Comparison of ENCODE assay signal across 14 cellular contexts in genomic region chr6:8182209-8182845, GRCh38.
DNase-seq lines count a peak whose midpoint lies in the region; ATAC-seq and TF ChIP-seq lines count a peak whose summit lies in the region.
"Had no signal": no experiment of that assay in that cellular context is flagged by ENCODE, and none has a peak within 500 bp of the region (broad histone marks: within the 10 kb centered on the region; RNA-seq: fewer than 3 reads in every experiment).

No MANE protein-coding gene starts in this region.

- POLR2A ChIA-PET in AG04450 (lab: Yijun Ruan, JAX), result no interaction called here

- peak overlapping the region; percentile 84 for H2AFZ ChIP-seq in GM23248
- no peak overlapping the region for H2AFZ ChIP-seq in H9 (ENCODE audit: low read length)

- H3T11ph ChIP-seq in H9 (ENCODE audit: low read length), result no peak overlapping the region

- H3K9me3 Mint-ChIP-seq in H9, result peaks cover 0 to 6% of the 10 kb centered on the region in 2 experiments; a peak in 2 of 5 replicates
- H3K9me3 Mint-ChIP-seq in activated T-helper 1 cell treated with anti-CD3 and anti-CD28 coated beads, Interleukin-12 subunit alpha, Interleukin-12 subunit beta, Interleukin-2, Interleukin-4 antibody, amounts not matched to agents 30 ng/mL and 10 ng/mL and 1 ng/mL, durations not matched to agents 14 hours and 24 hours and 36 hours, result no peaks in the 10 kb centered on the region
- H3K9me3 Mint-ChIP-seq: activated naive CD8-positive, alpha-beta T cell treated with anti-CD3 and anti-CD28 coated beads for 36 hours had no signal

- H4K20me1 ChIP-seq in GM23248 (ENCODE audit: insufficient read depth) (no peaks in the 10 kb centered on the region), H9 (ENCODE audit: control insufficient read depth, insufficient read depth, insufficient read length) (no peaks in the 10 kb centered on the region)

- peak overlapping the region in 1 of 3 experiments; percentile 51; a peak in 2 of 7 replicates for H3K27ac Mint-ChIP-seq in H9
- H3K27ac Mint-ChIP-seq in activated T-helper 1 cell treated with anti-CD3 and anti-CD28 coated beads, Interleukin-12 subunit alpha, Interleukin-12 subunit beta, Interleukin-2, Interleukin-4 antibody, amounts not matched to agents 30 ng/mL and 10 ng/mL and 1 ng/mL, durations not matched to agents 14 hours and 24 hours and 36 hours, result no peak overlapping the region
- H3K27ac Mint-ChIP-seq: activated naive CD8-positive, alpha-beta T cell treated with anti-CD3 and anti-CD28 coated beads for 36 hours; WTC11 had no signal

- H3K9ac ChIP-seq in GM23248, result peak overlapping the region; percentile 41
- peak overlapping the region; percentile 19 for H3K9ac ChIP-seq in adipocyte (ENCODE audit: low read length)
- no peak overlapping the region for H3K9ac ChIP-seq in H9 (ENCODE audit: extremely low read depth, insufficient read length, low read length)

- H3K36me3 ChIP-seq in GM23248 (ENCODE audit: low read depth) (no peaks in the 10 kb centered on the region), adipocyte (ENCODE audit: control insufficient read depth, insufficient read depth, low read length, severe bottlenecking) (no peaks in the 10 kb centered on the region)

- H3K4me3 ChIP-seq in AG04450 (ENCODE audit: low read depth, low read length) (no peak overlapping the region), GM23248 (peak overlapping the region; percentile 44), adipocyte (ENCODE audit: low read length) (peak overlapping the region; percentile 68)

- no peak overlapping the region for H4K5ac ChIP-seq in H9 (ENCODE audit: insufficient read length, low read depth, low read length)

- H2BK12ac ChIP-seq in H9 (ENCODE audit: insufficient read length, low read depth, low read length), result no peak overlapping the region

- DNase-seq in AG04450 (ENCODE audit: low read depth, low spot score), result no peak
- peak; percentile 75 for DNase-seq in GM23248
- peak; percentile 39 for DNase-seq in adipocyte (ENCODE audit: low read depth)
- peak; percentile 21 for DNase-seq in left kidney (ENCODE audit: low read depth, low spot score)
- no peak for DNase-seq in H9
- DNase-seq in DMS153 (lab: John Stamatoyannopoulos, UW), result no peak
- no peak for DNase-seq in activated T-helper 1 cell treated with anti-CD3 and anti-CD28 coated beads, Interleukin-12 subunit alpha, Interleukin-12 subunit beta, Interleukin-2, Interleukin-4 antibody, amounts not matched to agents 30 ng/mL and 10 ng/mL and 1 ng/mL, durations not matched to agents 14 hours and 24 hours and 36 hours (ENCODE audit: low spot score)
- DNase-seq: activated CD8-positive, alpha-beta memory T cell treated with anti-CD3 and anti-CD28 coated beads, Interleukin-2, amount 50 U/mL, for 48 hours; activated naive CD8-positive, alpha-beta T cell treated with anti-CD3 and anti-CD28 coated beads for 36 hours; cortex of kidney; Karpas-422; left cardiac atrium had no signal

- H4K8ac ChIP-seq in H9 (replicated peaks; ENCODE audit: insufficient read length, low read depth, low read length), result no peak overlapping the region

- H3K56ac ChIP-seq in H9 (ENCODE audit: insufficient read length, low read depth, low read length), result no peak overlapping the region

- H3K9me3 ChIP-seq in AG04450 (ENCODE audit: control insufficient read depth, insufficient read depth, low read length) (no peaks in the 10 kb centered on the region), GM23248 (ENCODE audit: low read depth) (no peaks in the 10 kb centered on the region), adipocyte (ENCODE audit: control insufficient read depth, low read length) (no peaks in the 10 kb centered on the region), H9 (ENCODE audit: control insufficient read depth, low read depth, low read length) (no peaks in the 10 kb centered on the region)

- H3K23ac ChIP-seq in H9 (ENCODE audit: insufficient read length, low read depth, low read length), result no peak overlapping the region

- H3K23me2 ChIP-seq in H9 (ENCODE audit: insufficient read length, low read depth, low read length, poor library complexity, severe bottlenecking), result no peaks in the 10 kb centered on the region

- H3K4ac ChIP-seq in H9 (ENCODE audit: low read depth, low read length), result no peak overlapping the region

- no peak overlapping the region for H3K18ac ChIP-seq in H9 (ENCODE audit: insufficient read length, low read depth, low read length)

- H3K27me3 ChIP-seq in AG04450 (ENCODE audit: control insufficient read depth, insufficient read depth, low read length) (no peaks in the 10 kb centered on the region), GM23248 (replicated peaks; ENCODE audit: insufficient read depth) (no peaks in the 10 kb centered on the region), adipocyte (replicated peaks; ENCODE audit: control insufficient read depth, insufficient read depth, low read length) (no peaks in the 10 kb centered on the region), H9 (ENCODE audit: insufficient read depth, low read length) (no peaks in the 10 kb centered on the region)

- no peaks in the 10 kb centered on the region; the same call in 1 of the 2 replicates for H3K27me3 Mint-ChIP-seq in H9 (ENCODE audit: low read depth)
- peaks cover 2% of the 10 kb centered on the region for H3K27me3 Mint-ChIP-seq in activated T-helper 1 cell treated with anti-CD3 and anti-CD28 coated beads, Interleukin-12 subunit alpha, Interleukin-12 subunit beta, Interleukin-2, Interleukin-4 antibody, amounts not matched to agents 30 ng/mL and 10 ng/mL and 1 ng/mL, durations not matched to agents 14 hours and 24 hours and 36 hours (ENCODE audit: insufficient read depth)

- H3K27ac ChIP-seq in AG04450 (ENCODE audit: low read depth, low read length), result peak overlapping the region; percentile 3
- H3K27ac ChIP-seq in GM23248, result peak overlapping the region; percentile 58
- no peak overlapping the region for H3K27ac ChIP-seq in H9 (ENCODE audit: insufficient read length, low read depth, low read length)

- no peaks in the 10 kb centered on the region for H3K9me2 ChIP-seq in GM23248 (ENCODE audit: insufficient read depth)

- H3K4me1 Mint-ChIP-seq in H9, result peaks cover 44 to 46% of the 10 kb centered on the region in 2 experiments
- H3K4me1 Mint-ChIP-seq in activated T-helper 1 cell treated with anti-CD3 and anti-CD28 coated beads, Interleukin-12 subunit alpha, Interleukin-12 subunit beta, Interleukin-2, Interleukin-4 antibody, amounts not matched to agents 30 ng/mL and 10 ng/mL and 1 ng/mL, durations not matched to agents 14 hours and 24 hours and 36 hours (ENCODE audit: low read depth), result no peaks in the 10 kb centered on the region
- H3K4me1 Mint-ChIP-seq: activated naive CD8-positive, alpha-beta T cell treated with anti-CD3 and anti-CD28 coated beads for 36 hours had no signal

- H3F3A ChIP-seq in GM23248 (ENCODE audit: insufficient read depth), result peaks cover 28% of the 10 kb centered on the region

- H3K14ac ChIP-seq in H9 (ENCODE audit: insufficient read depth, low read length), result no peak overlapping the region

- TF ChIP-seq CTCF in AG04450 (IDR thresholded peaks at IDR 0.05; ENCODE audit: low read depth, low read length) (no peak), H9 (conservative IDR thresholded peaks at IDR 0.05) (no peak)

- H3K4me2 ChIP-seq in GM23248 (ENCODE audit: unreplicated experiment) (peak overlapping the region; percentile 60), H9 (ENCODE audit: insufficient read depth, insufficient read length, low read length) (no peak overlapping the region)

- H2BK5ac ChIP-seq in H9 (ENCODE audit: insufficient read length, low read length), result no peak overlapping the region

- H3K4me1 ChIP-seq in GM23248 (ENCODE audit: insufficient read depth) (peaks cover 48% of the 10 kb centered on the region), adipocyte (ENCODE audit: control insufficient read depth, insufficient read depth, low read length) (peaks cover 30% of the 10 kb centered on the region), H9 (ENCODE audit: insufficient read depth, low read length) (no peaks in the 10 kb centered on the region; the same call in 1 of the 2 replicates)

- H2BK120ac ChIP-seq in H9 (ENCODE audit: low read depth, low read length, poor library complexity, severe bottlenecking), result no peak overlapping the region

- H3K79me2 ChIP-seq in GM23248 (ENCODE audit: insufficient read depth) (no peaks in the 10 kb centered on the region), H9 (ENCODE audit: insufficient read depth, low read length) (no peaks in the 10 kb centered on the region)

- CTCF ChIA-PET in AG04450 (lab: Charles Lee), result interaction anchor here (1.0 to 6.8 kb wide), 3 partner anchors 37 to 51 kb away, joined by 4 to 71 read pairs (median 9); no protein-coding TSS in a partner anchor

- no peaks in the 10 kb centered on the region; a peak in 1 of 7 replicates for H3K36me3 Mint-ChIP-seq in H9 (ENCODE audit: insufficient read depth in 1 of 3, low read depth in 3 of 3)
- no peaks in the 10 kb centered on the region for H3K36me3 Mint-ChIP-seq in activated T-helper 1 cell treated with anti-CD3 and anti-CD28 coated beads, Interleukin-12 subunit alpha, Interleukin-12 subunit beta, Interleukin-2, Interleukin-4 antibody, amounts not matched to agents 30 ng/mL and 10 ng/mL and 1 ng/mL, durations not matched to agents 14 hours and 24 hours and 36 hours (ENCODE audit: low read depth)
- H3K36me3 Mint-ChIP-seq: activated naive CD8-positive, alpha-beta T cell treated with anti-CD3 and anti-CD28 coated beads for 36 hours had no signal

- no peak for ATAC-seq in HG02840 (IDR thresholded peaks at IDR 0.05; ENCODE audit: low FRiP score, unreplicated experiment)
- ATAC-seq: WTC11 had no signal

- H4K91ac ChIP-seq in H9 (ENCODE audit: insufficient read length, low read depth, low read length), result no peak overlapping the region

- H3K4me3 Mint-ChIP-seq in H9, result no peak overlapping the region
- no peak overlapping the region for H3K4me3 Mint-ChIP-seq in activated T-helper 1 cell treated with anti-CD3 and anti-CD28 coated beads, Interleukin-12 subunit alpha, Interleukin-12 subunit beta, Interleukin-2, Interleukin-4 antibody, amounts not matched to agents 30 ng/mL and 10 ng/mL and 1 ng/mL, durations not matched to agents 14 hours and 24 hours and 36 hours
- H3K4me3 Mint-ChIP-seq: activated naive CD8-positive, alpha-beta T cell treated with anti-CD3 and anti-CD28 coated beads for 36 hours; WTC11 had no signal

- no peaks in the 10 kb centered on the region for H3K79me1 ChIP-seq in H9 (ENCODE audit: insufficient read depth, low read depth, low read length, poor library complexity, severe bottlenecking)

- H2BK20ac ChIP-seq in H9 (ENCODE audit: low read depth, low read length, poor library complexity, severe bottlenecking), result no peak overlapping the region

- in situ Hi-C loops in GM23248 (cut with MboI), result no loop called here

- WGBS in GM23248 (ENCODE audit: low coverage in 1 of 2, low lambda C conversion rate in 2 of 2, missing lambda C conversion rate in 2 of 2), 2 experiments, result 3% methylated on average over 7 of the region's 7 CpGs
- WGBS in H9 (ENCODE audit: extremely low coverage, insufficient read length, low lambda C conversion rate), result no CpG with 5 or more reads among the region's 7 CpGs

- intact Hi-C loops in activated T-helper 1 cell treated with anti-CD3 and anti-CD28 coated beads, Interleukin-12 subunit alpha, Interleukin-12 subunit beta, Interleukin-2, Interleukin-4 antibody, amounts not matched to agents 30 ng/mL and 10 ng/mL and 1 ng/mL, durations not matched to agents 14 hours and 24 hours and 36 hours (cut with micrococcal nuclease), result no loop called here

- no peak overlapping the region for H2AK5ac ChIP-seq in H9 (ENCODE audit: insufficient read length, low read length)

- H2BK15ac ChIP-seq in H9 (ENCODE audit: low read depth, low read length), result no peak overlapping the region

Comparison
In these comparisons a context has a peak if more than half of its experiments do, and no peak if none do; other contexts are left out.
1. DNase-seq: peak in GM23248 (single experiment), adipocyte (single experiment) and left kidney (single experiment); none in AG04450 (single experiment), H9 (single experiment), DMS153 (single experiment) and activated T-helper 1 cell treated with anti-CD3 and anti-CD28 coated beads, Interleukin-12 subunit alpha, Interleukin-12 subunit beta, Interleukin-2, Interleukin-4 antibody, amounts not matched to agents 30 ng/mL and 10 ng/mL and 1 ng/mL, durations not matched to agents 14 hours and 24 hours and 36 hours (single experiment).